Comparison of ENCODE assay signal across 13 cellular contexts in the genomic region with DNA sequence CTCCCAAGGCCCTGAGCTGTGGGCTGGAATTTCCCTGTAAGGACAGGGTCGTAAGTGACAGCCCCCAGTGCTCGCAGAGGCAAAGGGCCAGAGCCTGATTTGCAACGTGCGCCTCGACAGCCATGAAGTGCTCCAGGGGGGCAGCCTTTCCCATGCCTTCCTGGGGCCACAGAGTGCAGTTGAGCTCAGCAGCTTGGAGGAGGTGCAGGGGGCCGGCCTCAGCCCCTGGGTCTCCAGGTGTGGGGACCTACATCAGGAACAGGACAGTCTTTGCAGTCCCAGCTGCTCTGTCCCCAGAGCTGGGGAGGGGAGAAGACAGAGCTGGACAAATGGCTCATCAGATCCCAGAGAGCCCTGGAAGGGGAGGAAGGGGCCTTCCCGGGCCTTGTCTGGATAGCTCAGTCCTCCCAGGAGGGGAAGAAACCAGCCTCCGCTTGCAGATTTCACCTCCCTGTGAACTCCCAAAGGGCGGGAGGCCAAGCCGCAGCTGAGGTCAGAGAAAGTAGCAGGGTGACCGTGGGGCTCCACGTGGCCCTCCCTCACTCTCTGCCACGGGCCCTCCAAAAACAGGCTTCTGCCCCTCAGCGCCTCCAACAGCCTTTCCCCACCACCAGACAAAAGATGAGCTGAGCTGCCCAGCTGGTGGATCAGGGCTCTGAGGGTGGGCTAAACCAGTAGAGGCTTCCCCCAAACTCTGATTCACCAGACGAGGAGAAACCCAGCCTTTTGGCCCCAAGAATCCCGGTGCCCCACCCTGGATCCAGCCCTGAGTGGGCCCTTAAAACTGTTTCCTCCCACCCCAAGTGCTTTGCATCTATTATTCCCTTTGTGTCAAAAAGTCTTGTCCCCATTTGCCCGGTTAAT.
DNase-seq lines count a peak whose midpoint lies in the region; ATAC-seq, FAIRE-seq and TF ChIP-seq lines count a peak whose summit lies in the region.
"Had no signal": no experiment of that assay in that cellular context is flagged by ENCODE, and none has a peak within 500 bp of the region (broad histone marks: within the 10 kb centered on the region; RNA-seq: fewer than 3 reads in every experiment).

No MANE protein-coding gene starts in this region.

- in situ Hi-C loops in HepG2 (cut with HindIII; ENCODE audit: extremely low pct_ligation_motif_present, low pct_unique_long_range_greater_than_20kb), result no loop called here

- no peak overlapping the region for H3K27ac ChIP-seq in HepG2 (ENCODE audit: extremely low read length, insufficient read depth, low read length)
- peak overlapping the region; percentile 10 to 84 (median 79) for H3K27ac ChIP-seq in stomach

- WGBS in HepG2 (ENCODE audit: low lambda C conversion rate), result 21% methylated on average over 12 of the region's 17 CpGs
- 62 to 74% (median 64%) methylated on average over 6 to 17 of the region's 17 CpGs for WGBS in stomach, 5 donors

- H3K4me1 ChIP-seq in HepG2 (ENCODE audit: insufficient read depth, low read length) (peaks cover 62% of the 10 kb centered on the region), stomach (peaks cover 21 to 47% (median 31%) of the 10 kb centered on the region in 4 donors)

- no peak overlapping the region for H3K27ac Mint-ChIP-seq in activated T-cell treated with anti-CD3 and anti-CD28 coated beads, Interleukin-2, amount 50 U/mL, for 72 hours
- no peak overlapping the region for H3K27ac Mint-ChIP-seq in activated CD4-positive, alpha-beta memory T cell treated with anti-CD3 and anti-CD28 coated beads for 36 hours

- H3K9me3 Mint-ChIP-seq in activated T-cell treated with anti-CD3 and anti-CD28 coated beads, Interleukin-2, amount 50 U/mL, for 72 hours, result peaks cover 3 to 7% of the 10 kb centered on the region in 2 donors
- H3K9me3 Mint-ChIP-seq in activated CD4-positive, alpha-beta memory T cell treated with anti-CD3 and anti-CD28 coated beads for 36 hours, result peaks cover 3% of the 10 kb centered on the region

- TF ChIP-seq CTCF in choroid plexus epithelial cell (conservative IDR thresholded peaks at IDR 0.05; ENCODE audit: low read depth, low read length) (no peak), HepG2 (CRISPR knock-in tag; IDR thresholded peaks at IDR 0.05) (no peak), stomach (IDR thresholded peaks at IDR 0.05) (no peak)

- no peaks in the 10 kb centered on the region for H3K79me2 ChIP-seq in HepG2 (ENCODE audit: insufficient read depth, low read length)

- H3K4me3 ChIP-seq in choroid plexus epithelial cell (ENCODE audit: low read depth, low read length), result no peak overlapping the region
- H3K4me3 ChIP-seq in HepG2 (replicated peaks in 1 of 3; ENCODE audit: insufficient read depth in 1 of 3, low read depth in 2 of 3, low read length in 3 of 3), result peak overlapping the region in 1 of 3 experiments; percentile 69; a peak in 1 of 6 replicates
- H3K4me3 ChIP-seq in stomach, result no peak overlapping the region

- peak; percentile 31 for ATAC-seq in HepG2
- no peak for ATAC-seq in activated T-cell treated with anti-CD3 and anti-CD28 coated beads, Interleukin-2, amount 50 U/mL, for 72 hours (replicated peaks in 1 of 2)

- H3K4me2 ChIP-seq in HepG2 (ENCODE audit: low read depth, low read length), result peak overlapping the region; percentile 88

- H3K4me3 Mint-ChIP-seq in activated T-cell treated with anti-CD3 and anti-CD28 coated beads, Interleukin-2, amount 50 U/mL, for 72 hours, result no peak overlapping the region
- no peak overlapping the region for H3K4me3 Mint-ChIP-seq in activated CD4-positive, alpha-beta memory T cell treated with anti-CD3 and anti-CD28 coated beads for 36 hours

- no peak for FAIRE-seq in HepG2 (lab: Jason Lieb, UNC)
- FAIRE-seq: G401.6, GM19239 had no signal

- H3K9ac ChIP-seq in HepG2 (ENCODE audit: insufficient read depth, low read depth, low read length), result no peak overlapping the region; the same call in 1 of the 2 replicates

- BruUV-seq in HepG2 (replicated peaks; lab: Mats Ljungman, UMichigan), result no TSS peak

- H3K9me3 ChIP-seq in HepG2 (ENCODE audit: low read length), result no peaks in the 10 kb centered on the region
- H3K9me3 ChIP-seq in stomach, result no peaks in the 10 kb centered on the region

- peaks cover 0 to 17% of the 10 kb centered on the region in 2 experiments; a peak in 2 of 5 replicates for H3K27me3 ChIP-seq in HepG2 (ENCODE audit: control insufficient read depth in 1 of 2, insufficient read depth in 2 of 2, low read length in 2 of 2)
- no peaks in the 10 kb centered on the region for H3K27me3 ChIP-seq in stomach

- TF ChIP-seq POLR2A in HepG2 (IDR thresholded peaks at IDR 0.05; ENCODE audit: insufficient read depth in 1 of 2, low read depth in 2 of 2, low read length in 2 of 2) (no peak), stomach (IDR thresholded peaks at IDR 0.05) (no peak)

- POLR2A ChIA-PET in HepG2 (lab: Yijun Ruan, JAX), result interaction anchor here (0.7 to 6.3 kb wide), 8 partner anchors 13 to 161 kb away, joined by 3 to 50 read pairs (median 5); no protein-coding TSS in a partner anchor
- POLR2A ChIA-PET in activated CD4-positive, alpha-beta memory T cell treated with anti-CD3 and anti-CD28 coated beads for 36 hours (lab: Charles Lee), result interaction anchor here (1.0 kb wide), 1 partner anchor 76 kb away, joined by 3 read pairs; a partner anchor contains a TSS

- H4K20me1 ChIP-seq in HepG2 (ENCODE audit: insufficient read depth, low read length), result no peaks in the 10 kb centered on the region

- peaks cover 4% of the 10 kb centered on the region for H3K27me3 Mint-ChIP-seq in activated T-cell treated with anti-CD3 and anti-CD28 coated beads, Interleukin-2, amount 50 U/mL, for 72 hours (ENCODE audit: low read depth)
- peaks cover 10% of the 10 kb centered on the region for H3K27me3 Mint-ChIP-seq in activated CD4-positive, alpha-beta memory T cell treated with anti-CD3 and anti-CD28 coated beads for 36 hours

- peaks cover 8 to 13% of the 10 kb centered on the region in 2 donors for H3K36me3 Mint-ChIP-seq in activated T-cell treated with anti-CD3 and anti-CD28 coated beads, Interleukin-2, amount 50 U/mL, for 72 hours (ENCODE audit: insufficient read depth in 2 of 2)
- H3K36me3 Mint-ChIP-seq in activated CD4-positive, alpha-beta memory T cell treated with anti-CD3 and anti-CD28 coated beads for 36 hours, result peaks cover 9% of the 10 kb centered on the region

- intact Hi-C loops in HepG2 (cut with micrococcal nuclease; ENCODE audit: unreplicated experiment) (no loop called here), stomach (cut with DNase I; ENCODE audit: low total_unique reads) (no loop called here)
- intact Hi-C loops in activated CD4-positive, alpha-beta memory T cell treated with anti-CD3 and anti-CD28 coated beads for 36 hours (cut with micrococcal nuclease), result no loop called here

- no peak for TF ChIP-seq EP300 in HepG2 (IDR thresholded peaks at IDR 0.05; ENCODE audit: low read depth in 2 of 2, low read length in 2 of 2)
- no peak for TF ChIP-seq EP300 in HepG2 (CRISPR knock-in tag; IDR thresholded peaks at IDR 0.05; ENCODE audit: borderline replicate concordance)
- no peak for TF ChIP-seq EP300 in stomach (IDR thresholded peaks at IDR 0.05)

- H3K4me1 Mint-ChIP-seq in activated T-cell treated with anti-CD3 and anti-CD28 coated beads, Interleukin-2, amount 50 U/mL, for 72 hours (ENCODE audit: low read depth), result peaks cover 18% of the 10 kb centered on the region
- peaks cover 5% of the 10 kb centered on the region for H3K4me1 Mint-ChIP-seq in activated CD4-positive, alpha-beta memory T cell treated with anti-CD3 and anti-CD28 coated beads for 36 hours (ENCODE audit: low read depth)

- DNase-seq in HT-29 (ENCODE audit: low spot score) (peak; percentile 53), choroid plexus epithelial cell (ENCODE audit: low read depth) (peak; percentile 94), HepG2 (ENCODE audit: low spot score) (no peak), stomach (no peak), mucosa of gallbladder (ENCODE audit: low spot score) (no peak), SHP77 treated with DMSO at 0.1 percent for 48 hours (lab: John Stamatoyannopoulos, UW) (no peak)
- no peak for DNase-seq in activated T-cell treated with anti-CD3 and anti-CD28 coated beads, Interleukin-2, amount 50 U/mL, for 72 hours
- DNase-seq in activated CD4-positive, alpha-beta memory T cell treated with anti-CD3 and anti-CD28 coated beads for 36 hours, result no peak
- DNase-seq: activated CD4-positive, CD25-positive, alpha-beta regulatory T cell treated with anti-CD3 and anti-CD28 coated beads, Interleukin-2, amount 50 U/mL, for 72 hours; central memory CD4-positive, alpha-beta T cell; stimulated activated CD4-positive, alpha-beta T cell treated with anti-CD3 and anti-CD28 coated beads, Interleukin-2, amount 100 ng/mL, for 24 hours had no signal

- CTCF ChIA-PET in HepG2 (lab: Yijun Ruan, JAX; ENCODE audit: low intra/inter-chr PET ratio, low total read pairs), result no interaction called here
- CTCF ChIA-PET in activated CD4-positive, alpha-beta memory T cell treated with anti-CD3 and anti-CD28 coated beads for 36 hours (lab: Charles Lee), result no interaction called here

- no peak for TF ChIP-seq RAD21 in HepG2 (CRISPR knock-in tag; IDR thresholded peaks at IDR 0.05)

- no peaks in the 10 kb centered on the region for H3K36me3 ChIP-seq in HepG2 (replicated peaks in 1 of 2; ENCODE audit: control insufficient read depth in 1 of 2, insufficient read depth in 2 of 2, low read length in 2 of 2)
- no peaks in the 10 kb centered on the region for H3K36me3 ChIP-seq in stomach

- no peak overlapping the region for H2AFZ ChIP-seq in HepG2 (ENCODE audit: low read length)

TF ChIP-seq in HepG2, 621 proteins besides CTCF, POLR2A, EP300 and RAD21 (continues in another document):
- TF ChIP-seq, protein P1, sequence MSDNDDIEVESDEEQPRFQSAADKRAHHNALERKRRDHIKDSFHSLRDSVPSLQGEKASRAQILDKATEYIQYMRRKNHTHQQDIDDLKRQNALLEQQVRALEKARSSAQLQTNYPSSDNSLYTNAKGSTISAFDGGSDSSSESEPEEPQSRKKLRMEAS (IDR thresholded peaks at IDR 0.05), result 0 out of 2 replicates have a peak, but pooled peaks have one; percentile 18
- peak; percentile 2; the same call in 1 of the 2 replicates for TF ChIP-seq RXRA (CRISPR knock-in tag; IDR thresholded peaks at IDR 0.05)
- TF ChIP-seq, protein P2, sequence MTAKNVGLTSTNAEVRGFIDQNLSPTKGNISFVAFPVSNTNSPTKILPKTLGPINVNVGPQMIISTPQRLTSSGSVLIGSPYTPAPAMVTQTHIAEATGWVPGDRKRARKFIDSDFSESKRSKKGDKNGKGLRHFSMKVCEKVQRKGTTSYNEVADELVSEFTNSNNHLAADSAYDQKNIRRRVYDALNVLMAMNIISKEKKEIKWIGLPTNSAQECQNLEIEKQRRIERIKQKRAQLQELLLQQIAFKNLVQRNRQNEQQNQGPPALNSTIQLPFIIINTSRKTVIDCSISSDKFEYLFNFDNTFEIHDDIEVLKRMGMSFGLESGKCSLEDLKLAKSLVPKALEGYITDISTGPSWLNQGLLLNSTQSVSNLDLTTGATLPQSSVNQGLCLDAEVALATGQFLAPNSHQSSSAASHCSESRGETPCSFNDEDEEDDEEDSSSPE (CRISPR knock-in tag; IDR thresholded peaks at IDR 0.05), result no peak
- peak; percentile 16; the same call in 1 of the 2 replicates for TF ChIP-seq KDM5B (CRISPR knock-in tag; IDR thresholded peaks at IDR 0.05; ENCODE audit: borderline replicate concordance)
- no peak for TF ChIP-seq KLF9 (CRISPR knock-in tag; IDR thresholded peaks at IDR 0.05; ENCODE audit: low read depth)
- TF ChIP-seq ZNF550 (CRISPR knock-in tag; IDR thresholded peaks at IDR 0.05; ENCODE audit: borderline replicate concordance), result 0 out of 2 replicates have a peak, but pooled peaks have one; percentile 58

Comparison
In these comparisons a context has a peak if more than half of its experiments do, and no peak if none do; other contexts are left out.
1. DNase-seq: peak in HT-29 (single experiment) and choroid plexus epithelial cell (single experiment); none in HepG2 (single experiment), stomach (single experiment), activated T-cell treated with anti-CD3 and anti-CD28 coated beads, Interleukin-2, amount 50 U/mL, for 72 hours (0 of 2), mucosa of gallbladder (single experiment), SHP77 treated with DMSO at 0.1 percent for 48 hours (single experiment) and activated CD4-positive, alpha-beta memory T cell treated with anti-CD3 and anti-CD28 coated beads for 36 hours (single experiment).